In genomic region chr4:13267091-13267490, GRCh38 we compare ENCODE assay signal across 36 cellular contexts.
"Had no signal": no experiment of that assay in that cellular context is flagged by ENCODE, and none has a peak within 500 bp of the region (broad histone marks: within the 10 kb centered on the region; RNA-seq: fewer than 3 reads in every experiment).

No MANE protein-coding gene starts in this region.

- H3K36me3 ChIP-seq: cardiac muscle cell, MG63, Peyer's patch, WERI-Rb-1 had no signal

- H3K27ac ChIP-seq: cardiac muscle cell, Peyer's patch, WERI-Rb-1 had no signal

- H3K4me3 ChIP-seq: cardiac muscle cell, K562, MG63, Peyer's patch had no signal

- H3K4me3 Mint-ChIP-seq: activated CD4-positive, alpha-beta memory T cell treated with anti-CD3 and anti-CD28 coated beads, Interleukin-2, amount 10 ng/mL, durations not matched to agents 7 days and 5 days; activated CD8-positive, alpha-beta memory T cell treated with anti-CD3 and anti-CD28 coated beads, Interleukin-2, amount 10 ng/mL, durations not matched to agents 7 days and 5 days; activated naive CD4-positive, alpha-beta T cell treated with anti-CD3 and anti-CD28 coated beads, Interleukin-2, amount 10 ng/mL, durations not matched to agents 7 days and 5 days; activated naive CD8-positive, alpha-beta T cell; activated naive CD8-positive, alpha-beta T cell treated with anti-CD3 and anti-CD28 coated beads, Interleukin-2, amount 50 U/mL, for 24 hours; T-cell had no signal

- H3K9me3 Mint-ChIP-seq: activated naive CD4-positive, alpha-beta T cell treated with anti-CD3 and anti-CD28 coated beads, Interleukin-2, amount 10 ng/mL, durations not matched to agents 7 days and 5 days had no signal

- H3K27me3 ChIP-seq: cardiac muscle cell, MG63, Peyer's patch had no signal

- H3K36me3 Mint-ChIP-seq: activated CD8-positive, alpha-beta memory T cell treated with anti-CD3 and anti-CD28 coated beads, Interleukin-2, amount 10 ng/mL, durations not matched to agents 7 days and 5 days; activated naive CD4-positive, alpha-beta T cell treated with anti-CD3 and anti-CD28 coated beads, Interleukin-2, amount 10 ng/mL, durations not matched to agents 7 days and 5 days had no signal

- H3K4me1 Mint-ChIP-seq: activated CD4-positive, alpha-beta memory T cell treated with anti-CD3 and anti-CD28 coated beads, Interleukin-2, amount 10 ng/mL, durations not matched to agents 7 days and 5 days; activated CD8-positive, alpha-beta memory T cell treated with anti-CD3 and anti-CD28 coated beads, Interleukin-2, amount 10 ng/mL, durations not matched to agents 7 days and 5 days; activated naive CD4-positive, alpha-beta T cell treated with anti-CD3 and anti-CD28 coated beads, Interleukin-2, amount 10 ng/mL, durations not matched to agents 7 days and 5 days; T-cell had no signal

- H3K27ac Mint-ChIP-seq: activated CD4-positive, alpha-beta memory T cell treated with anti-CD3 and anti-CD28 coated beads, Interleukin-2, amount 10 ng/mL, durations not matched to agents 7 days and 5 days; activated CD8-positive, alpha-beta memory T cell treated with anti-CD3 and anti-CD28 coated beads, Interleukin-2, amount 10 ng/mL, durations not matched to agents 7 days and 5 days; activated naive CD4-positive, alpha-beta T cell treated with anti-CD3 and anti-CD28 coated beads, Interleukin-2, amount 10 ng/mL, durations not matched to agents 7 days and 5 days; activated naive CD8-positive, alpha-beta T cell; activated naive CD8-positive, alpha-beta T cell treated with anti-CD3 and anti-CD28 coated beads, Interleukin-2, amount 50 U/mL, for 24 hours; T-cell had no signal

- H3K27me3 Mint-ChIP-seq: activated CD4-positive, alpha-beta memory T cell treated with anti-CD3 and anti-CD28 coated beads, Interleukin-2, amount 10 ng/mL, durations not matched to agents 7 days and 5 days; activated CD8-positive, alpha-beta memory T cell treated with anti-CD3 and anti-CD28 coated beads, Interleukin-2, amount 10 ng/mL, durations not matched to agents 7 days and 5 days; activated naive CD4-positive, alpha-beta T cell treated with anti-CD3 and anti-CD28 coated beads, Interleukin-2, amount 10 ng/mL, durations not matched to agents 7 days and 5 days; activated naive CD8-positive, alpha-beta T cell; activated naive CD8-positive, alpha-beta T cell treated with anti-CD3 and anti-CD28 coated beads, Interleukin-2, amount 50 U/mL, for 24 hours; T-cell had no signal

- H3K9me3 ChIP-seq: MG63, Peyer's patch had no signal

- H3K4me1 ChIP-seq: Peyer's patch had no signal

- DNase-seq: activated CD4-positive, alpha-beta memory T cell treated with anti-CD3 and anti-CD28 coated beads, Interleukin-2, amount 10 ng/mL, durations not matched to agents 7 days and 5 days; activated CD4-positive, alpha-beta T cell treated with anti-CD3 and anti-CD28 coated beads for 1 hour; activated CD4-positive, alpha-beta T cell treated with anti-CD3 and anti-CD28 coated beads for 48 hours; activated CD4-positive, CD25-positive, alpha-beta regulatory T cell; activated CD8-positive, alpha-beta memory T cell treated with anti-CD3 and anti-CD28 coated beads for 24 hours; activated CD8-positive, alpha-beta memory T cell treated with anti-CD3 and anti-CD28 coated beads, Interleukin-2, amount 10 ng/mL, durations not matched to agents 7 days and 5 days; activated CD8-positive, alpha-beta memory T cell treated with anti-CD3 and anti-CD28 coated beads, Interleukin-2, amount 50 U/mL, for 48 hours; activated effector memory CD4-positive, alpha-beta T cell treated with Interleukin-2 at 50 U/mL for 16 hours; activated naive CD4-positive, alpha-beta T cell treated with anti-CD3 and anti-CD28 coated beads, Interleukin-2, amount 10 ng/mL, durations not matched to agents 7 days and 5 days; activated naive CD8-positive, alpha-beta T cell treated with anti-CD3 and anti-CD28 coated beads, Interleukin-2, amount 50 U/mL, for 24 hours; activated T-cell treated with anti-CD3 and anti-CD28 coated beads, Interleukin-2, amount 50 U/mL, for 48 hours; anterior cingulate cortex; Karpas-422; MG63; NCI-H1092; NCI-H1417; NCI-H146; NCI-H187; NCI-H2029 treated with DMSO at 0.1 percent for 48 hours; NCI-H2107; NCI-H2171; NCI-H510A; NCI-H526; NCI-H748 treated with DMSO at 0.1 percent for 48 hours; NK-92 treated with Interleukin-12 subunit alpha and Interleukin-12 subunit beta, amount 100 ng/mL, for 24 hours; PC-3; Peyer's patch; RPMI8226; SHP77 treated with DMSO at 0.1 percent for 48 hours; T-cell; T-helper 2 cell; T1000; WERI-Rb-1 had no signal
